1 cellular context compared by ENCODE assay signal in the genomic region with DNA sequence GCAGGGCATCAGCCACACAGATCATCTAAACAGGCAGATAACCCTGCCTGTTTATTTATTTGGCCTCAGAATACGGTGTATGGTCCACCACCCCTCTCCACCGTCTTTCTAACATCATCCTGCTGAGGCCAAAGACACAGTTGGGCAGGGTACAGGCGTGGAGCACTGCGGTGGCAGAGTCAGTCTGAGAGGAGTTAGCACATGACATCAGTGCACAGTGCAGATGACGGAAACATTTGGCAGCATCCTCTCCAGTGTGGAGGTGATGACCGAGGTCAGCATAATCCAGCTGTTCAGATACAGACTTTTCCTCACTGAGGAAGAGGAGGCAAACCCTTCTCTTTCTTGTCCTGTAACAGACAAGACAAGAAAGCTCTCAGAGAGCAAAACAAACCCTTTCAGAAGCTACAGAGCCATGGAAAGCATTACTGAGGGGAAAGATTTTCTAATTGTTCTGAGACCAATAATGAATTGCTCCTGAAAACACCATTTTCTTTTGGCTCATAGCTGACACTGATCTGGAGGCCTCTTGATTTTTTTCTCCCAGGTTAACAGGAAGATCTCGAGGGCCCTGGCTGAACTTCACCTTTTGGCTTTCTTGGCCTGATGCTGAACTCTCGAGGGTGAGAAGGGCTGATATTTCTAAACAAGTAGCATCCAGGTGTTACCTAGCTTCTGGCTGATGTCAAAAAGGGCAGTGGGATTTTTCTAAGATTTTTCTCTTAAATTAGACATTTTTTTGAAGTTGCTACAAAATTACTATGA.
TF ChIP-seq lines count a peak whose summit lies in the region.

No MANE protein-coding gene starts in this region.

TF ChIP-seq in GM23338, 12 proteins besides CTCF, POLR2A, EP300 and RAD21 (continued from another document):
- no peak for TF ChIP-seq ZNF462 (CRISPR knock-in tag; IDR thresholded peaks at IDR 0.05)
- TF ChIP-seq CREB1 (CRISPR knock-in tag; IDR thresholded peaks at IDR 0.05; ENCODE audit: low read depth) = no peak
- no peak for TF ChIP-seq REST (IDR thresholded peaks at IDR 0.05; ENCODE audit: unreplicated experiment)
- TF ChIP-seq JUNB (IDR thresholded peaks at IDR 0.05; ENCODE audit: unreplicated experiment) = no peak
- TF ChIP-seq ETS1 (IDR thresholded peaks at IDR 0.05) = no peak
- TF ChIP-seq ZNF114 (CRISPR knock-in tag; IDR thresholded peaks at IDR 0.05) = no peak
